Comparison of ENCODE assay signal across 1 cellular context in the genomic region with DNA sequence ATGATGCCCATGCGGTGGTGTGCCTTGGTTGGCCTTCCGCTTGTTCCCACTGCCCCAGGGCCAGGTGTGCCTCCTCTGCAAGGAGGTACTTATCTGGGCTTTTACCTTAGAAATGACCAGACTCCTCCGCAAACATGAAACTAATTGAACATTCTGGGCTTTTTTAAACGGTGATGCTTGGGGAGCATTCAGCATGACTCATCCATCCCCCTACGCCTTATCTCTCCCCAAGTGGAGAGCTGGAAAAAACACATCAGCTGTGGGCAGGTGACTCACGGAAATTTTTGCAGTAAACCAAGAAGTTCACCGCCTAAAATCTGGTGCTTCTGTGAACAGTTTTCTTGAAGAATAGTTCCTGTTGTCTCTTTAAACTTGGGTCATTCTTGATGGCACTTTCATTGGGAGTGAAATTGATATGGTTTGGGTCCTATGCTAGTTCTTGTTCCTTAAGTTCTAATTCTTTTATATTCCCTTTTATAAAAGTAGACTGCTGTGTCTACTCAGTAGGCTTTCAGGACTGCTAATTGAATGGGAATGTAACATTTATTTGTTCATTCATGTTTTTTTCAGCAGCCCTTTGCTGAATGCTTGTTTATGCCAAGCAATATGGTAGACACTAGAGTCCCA.
TF ChIP-seq lines count a peak whose summit lies in the region.

No MANE protein-coding gene starts in this region.

TF ChIP-seq in K562, 482 proteins besides CTCF, POLR2A, EP300 and RAD21 (continued from another document and continues in another):
- TF ChIP-seq, protein P1, sequence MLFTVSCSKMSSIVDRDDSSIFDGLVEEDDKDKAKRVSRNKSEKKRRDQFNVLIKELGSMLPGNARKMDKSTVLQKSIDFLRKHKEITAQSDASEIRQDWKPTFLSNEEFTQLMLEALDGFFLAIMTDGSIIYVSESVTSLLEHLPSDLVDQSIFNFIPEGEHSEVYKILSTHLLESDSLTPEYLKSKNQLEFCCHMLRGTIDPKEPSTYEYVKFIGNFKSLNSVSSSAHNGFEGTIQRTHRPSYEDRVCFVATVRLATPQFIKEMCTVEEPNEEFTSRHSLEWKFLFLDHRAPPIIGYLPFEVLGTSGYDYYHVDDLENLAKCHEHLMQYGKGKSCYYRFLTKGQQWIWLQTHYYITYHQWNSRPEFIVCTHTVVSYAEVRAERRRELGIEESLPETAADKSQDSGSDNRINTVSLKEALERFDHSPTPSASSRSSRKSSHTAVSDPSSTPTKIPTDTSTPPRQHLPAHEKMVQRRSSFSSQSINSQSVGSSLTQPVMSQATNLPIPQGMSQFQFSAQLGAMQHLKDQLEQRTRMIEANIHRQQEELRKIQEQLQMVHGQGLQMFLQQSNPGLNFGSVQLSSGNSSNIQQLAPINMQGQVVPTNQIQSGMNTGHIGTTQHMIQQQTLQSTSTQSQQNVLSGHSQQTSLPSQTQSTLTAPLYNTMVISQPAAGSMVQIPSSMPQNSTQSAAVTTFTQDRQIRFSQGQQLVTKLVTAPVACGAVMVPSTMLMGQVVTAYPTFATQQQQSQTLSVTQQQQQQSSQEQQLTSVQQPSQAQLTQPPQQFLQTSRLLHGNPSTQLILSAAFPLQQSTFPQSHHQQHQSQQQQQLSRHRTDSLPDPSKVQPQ (CRISPR knock-in tag; IDR thresholded peaks at IDR 0.05; ENCODE audit: borderline replicate concordance): no peak
- TF ChIP-seq DNMT1 (IDR thresholded peaks at IDR 0.05): no peak
- TF ChIP-seq BDP1 (IDR thresholded peaks at IDR 0.05; ENCODE audit: insufficient read depth, insufficient read length): no peak
- TF ChIP-seq, protein P2, sequence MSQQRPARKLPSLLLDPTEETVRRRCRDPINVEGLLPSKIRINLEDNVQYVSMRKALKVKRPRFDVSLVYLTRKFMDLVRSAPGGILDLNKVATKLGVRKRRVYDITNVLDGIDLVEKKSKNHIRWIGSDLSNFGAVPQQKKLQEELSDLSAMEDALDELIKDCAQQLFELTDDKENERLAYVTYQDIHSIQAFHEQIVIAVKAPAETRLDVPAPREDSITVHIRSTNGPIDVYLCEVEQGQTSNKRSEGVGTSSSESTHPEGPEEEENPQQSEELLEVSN (IDR thresholded peaks at IDR 0.05; ENCODE audit: borderline replicate concordance in 1 of 2, extremely low read depth in 1 of 2, insufficient read depth in 1 of 2, insufficient read length in 1 of 2, low read depth in 1 of 2, low read length in 1 of 2, poor library complexity in 1 of 2, severe bottlenecking in 1 of 2): no peak
- TF ChIP-seq ZNF224 (CRISPR knock-in tag; IDR thresholded peaks at IDR 0.05): no peak
- TF ChIP-seq, protein P3, sequence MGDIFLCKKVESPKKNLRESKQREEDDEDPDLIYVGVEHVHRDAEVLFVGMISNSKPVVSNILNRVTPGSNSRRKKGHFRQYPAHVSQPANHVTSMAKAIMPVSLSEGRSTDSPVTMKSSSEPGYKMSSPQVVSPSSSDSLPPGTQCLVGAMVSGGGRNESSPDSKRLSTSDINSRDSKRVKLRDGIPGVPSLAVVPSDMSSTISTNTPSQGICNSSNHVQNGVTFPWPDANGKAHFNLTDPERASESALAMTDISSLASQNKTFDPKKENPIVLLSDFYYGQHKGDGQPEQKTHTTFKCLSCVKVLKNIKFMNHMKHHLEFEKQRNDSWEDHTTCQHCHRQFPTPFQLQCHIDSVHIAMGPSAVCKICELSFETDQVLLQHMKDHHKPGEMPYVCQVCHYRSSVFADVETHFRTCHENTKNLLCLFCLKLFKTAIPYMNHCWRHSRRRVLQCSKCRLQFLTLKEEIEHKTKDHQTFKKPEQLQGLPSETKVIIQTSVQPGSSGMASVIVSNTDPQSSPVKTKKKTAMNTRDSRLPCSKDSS (IDR thresholded peaks at IDR 0.05; ENCODE audit: low read depth, partially characterized antibody): no peak
- TF ChIP-seq, protein P4, sequence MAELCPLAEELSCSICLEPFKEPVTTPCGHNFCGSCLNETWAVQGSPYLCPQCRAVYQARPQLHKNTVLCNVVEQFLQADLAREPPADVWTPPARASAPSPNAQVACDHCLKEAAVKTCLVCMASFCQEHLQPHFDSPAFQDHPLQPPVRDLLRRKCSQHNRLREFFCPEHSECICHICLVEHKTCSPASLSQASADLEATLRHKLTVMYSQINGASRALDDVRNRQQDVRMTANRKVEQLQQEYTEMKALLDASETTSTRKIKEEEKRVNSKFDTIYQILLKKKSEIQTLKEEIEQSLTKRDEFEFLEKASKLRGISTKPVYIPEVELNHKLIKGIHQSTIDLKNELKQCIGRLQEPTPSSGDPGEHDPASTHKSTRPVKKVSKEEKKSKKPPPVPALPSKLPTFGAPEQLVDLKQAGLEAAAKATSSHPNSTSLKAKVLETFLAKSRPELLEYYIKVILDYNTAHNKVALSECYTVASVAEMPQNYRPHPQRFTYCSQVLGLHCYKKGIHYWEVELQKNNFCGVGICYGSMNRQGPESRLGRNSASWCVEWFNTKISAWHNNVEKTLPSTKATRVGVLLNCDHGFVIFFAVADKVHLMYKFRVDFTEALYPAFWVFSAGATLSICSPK (IDR thresholded peaks at IDR 0.05; ENCODE audit: borderline replicate concordance): no peak
- TF ChIP-seq SAP30 (IDR thresholded peaks at IDR 0.05; ENCODE audit: borderline replicate concordance, insufficient read depth, low read depth, low read length, poor library complexity, severe bottlenecking): no peak
- no peak for TF ChIP-seq NR2C1 (IDR thresholded peaks at IDR 0.05)
- no peak for TF ChIP-seq NR2C1 (tag; IDR thresholded peaks at IDR 0.05)
- TF ChIP-seq NBN (IDR thresholded peaks at IDR 0.05; ENCODE audit: low read depth): no peak
- peak in 1 of 2 experiments; percentile 92; a peak in 2 of 4 replicates for TF ChIP-seq RCOR1 (IDR thresholded peaks at IDR 0.05; ENCODE audit: borderline replicate concordance in 1 of 2, low read depth in 2 of 2, low read length in 2 of 2)
- TF ChIP-seq, protein P5, sequence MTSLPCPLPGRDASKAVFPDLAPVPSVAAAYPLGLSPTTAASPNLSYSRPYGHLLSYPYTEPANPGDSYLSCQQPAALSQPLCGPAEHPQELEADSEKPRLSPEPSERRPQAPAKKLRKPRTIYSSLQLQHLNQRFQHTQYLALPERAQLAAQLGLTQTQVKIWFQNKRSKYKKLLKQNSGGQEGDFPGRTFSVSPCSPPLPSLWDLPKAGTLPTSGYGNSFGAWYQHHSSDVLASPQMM (CRISPR knock-in tag; IDR thresholded peaks at IDR 0.05): no peak
- TF ChIP-seq HNRNPK (IDR thresholded peaks at IDR 0.05; ENCODE audit: low read depth, low read length, poor library complexity, severe bottlenecking): no peak
- TF ChIP-seq, protein P6, sequence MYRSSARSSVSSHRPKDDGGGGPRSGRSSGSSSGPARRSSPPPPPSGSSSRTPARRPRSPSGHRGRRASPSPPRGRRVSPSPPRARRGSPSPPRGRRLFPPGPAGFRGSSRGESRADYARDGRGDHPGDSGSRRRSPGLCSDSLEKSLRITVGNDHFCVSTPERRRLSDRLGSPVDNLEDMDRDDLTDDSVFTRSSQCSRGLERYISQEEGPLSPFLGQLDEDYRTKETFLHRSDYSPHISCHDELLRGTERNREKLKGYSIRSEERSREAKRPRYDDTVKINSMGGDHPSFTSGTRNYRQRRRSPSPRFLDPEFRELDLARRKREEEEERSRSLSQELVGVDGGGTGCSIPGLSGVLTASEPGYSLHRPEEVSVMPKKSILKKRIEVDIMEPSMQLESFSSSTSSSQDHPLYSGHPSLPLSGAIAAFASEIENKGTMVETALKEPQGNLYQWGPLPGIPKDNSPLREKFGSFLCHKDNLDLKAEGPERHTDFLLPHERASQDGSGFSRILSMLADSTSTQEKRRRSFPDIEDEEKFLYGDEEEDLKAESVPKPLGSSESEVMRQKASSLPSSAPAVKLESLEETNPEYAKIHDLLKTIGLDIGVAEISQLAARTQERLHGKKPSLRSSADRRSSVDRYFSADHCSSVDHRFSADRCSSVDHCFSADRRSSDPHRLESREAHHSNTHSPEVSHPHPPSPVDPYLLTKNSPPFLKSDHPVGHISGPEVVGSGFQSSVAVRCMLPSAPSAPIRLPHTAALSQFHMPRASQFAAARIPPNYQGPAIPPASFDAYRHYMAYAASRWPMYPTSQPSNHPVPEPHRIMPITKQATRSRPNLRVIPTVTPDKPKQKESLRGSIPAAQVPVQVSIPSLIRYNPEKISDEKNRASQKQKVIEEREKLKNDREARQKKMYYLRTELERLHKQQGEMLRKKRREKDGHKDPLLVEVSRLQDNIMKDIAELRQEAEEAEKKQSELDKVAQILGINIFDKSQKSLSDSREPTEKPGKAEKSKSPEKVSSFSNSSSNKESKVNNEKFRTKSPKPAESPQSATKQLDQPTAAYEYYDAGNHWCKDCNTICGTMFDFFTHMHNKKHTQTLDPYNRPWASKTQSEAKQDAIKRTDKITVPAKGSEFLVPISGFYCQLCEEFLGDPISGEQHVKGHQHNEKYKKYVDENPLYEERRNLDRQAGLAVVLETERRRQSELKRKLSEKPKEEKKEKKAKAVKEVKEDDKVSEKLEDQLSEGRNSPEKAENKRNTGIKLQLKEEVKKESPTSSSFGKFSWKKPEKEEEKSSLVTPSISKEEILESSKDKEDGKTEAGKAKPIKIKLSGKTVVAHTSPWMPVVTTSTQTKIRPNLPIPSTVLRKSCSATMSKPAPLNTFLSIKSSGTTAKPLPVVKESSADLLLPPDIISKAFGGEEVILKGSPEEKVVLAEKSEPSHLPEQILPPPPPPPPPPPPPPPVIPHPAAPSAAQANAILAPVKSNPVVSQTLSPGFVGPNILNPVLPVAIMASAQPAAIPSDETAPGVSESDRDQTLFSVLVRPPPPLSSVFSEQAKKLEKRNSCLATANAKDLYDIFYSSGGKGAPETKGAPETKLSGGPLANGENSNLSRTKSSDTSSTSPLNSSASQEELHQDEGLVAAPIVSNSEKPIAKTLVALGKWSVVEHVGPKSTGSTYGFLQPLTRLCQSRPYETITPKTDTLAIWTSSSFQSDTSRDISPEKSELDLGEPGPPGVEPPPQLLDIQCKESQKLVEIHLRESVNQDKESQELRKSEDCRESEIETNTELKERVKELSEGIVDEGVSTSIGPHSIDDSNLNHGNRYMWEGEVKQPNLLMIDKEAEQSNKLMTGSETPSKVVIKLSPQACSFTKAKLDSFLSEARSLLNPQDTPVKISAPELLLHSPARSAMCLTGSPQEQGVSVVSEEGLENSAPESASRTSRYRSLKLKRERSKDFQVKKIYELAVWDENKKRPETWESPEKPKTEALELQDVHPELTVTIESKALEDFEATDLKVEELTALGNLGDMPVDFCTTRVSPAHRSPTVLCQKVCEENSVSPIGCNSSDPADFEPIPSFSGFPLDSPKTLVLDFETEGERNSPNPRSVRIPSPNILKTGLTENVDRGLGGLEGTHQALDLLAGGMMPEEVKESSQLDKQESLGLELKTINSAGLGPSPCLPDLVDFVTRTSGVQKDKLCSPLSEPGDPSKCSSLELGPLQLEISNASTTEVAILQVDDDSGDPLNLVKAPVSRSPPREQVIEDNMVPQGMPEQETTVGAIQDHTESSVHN (IDR thresholded peaks at IDR 0.05; ENCODE audit: borderline replicate concordance in 1 of 2, low read depth in 1 of 2): peak in 1 of 2 experiments; percentile 79; a peak in 2 of 4 replicates
- no peak for TF ChIP-seq KLF13 (tag; IDR thresholded peaks at IDR 0.05; ENCODE audit: borderline replicate concordance, low read depth)
- TF ChIP-seq PCBP1 (IDR thresholded peaks at IDR 0.05; ENCODE audit: low read depth, low read length, poor library complexity, severe bottlenecking): no peak
- TF ChIP-seq MAFG (tag; conservative IDR thresholded peaks at IDR 0.05): 0 out of 2 replicates have a peak, but pooled peaks have one; percentile 18
- TF ChIP-seq, protein P7, sequence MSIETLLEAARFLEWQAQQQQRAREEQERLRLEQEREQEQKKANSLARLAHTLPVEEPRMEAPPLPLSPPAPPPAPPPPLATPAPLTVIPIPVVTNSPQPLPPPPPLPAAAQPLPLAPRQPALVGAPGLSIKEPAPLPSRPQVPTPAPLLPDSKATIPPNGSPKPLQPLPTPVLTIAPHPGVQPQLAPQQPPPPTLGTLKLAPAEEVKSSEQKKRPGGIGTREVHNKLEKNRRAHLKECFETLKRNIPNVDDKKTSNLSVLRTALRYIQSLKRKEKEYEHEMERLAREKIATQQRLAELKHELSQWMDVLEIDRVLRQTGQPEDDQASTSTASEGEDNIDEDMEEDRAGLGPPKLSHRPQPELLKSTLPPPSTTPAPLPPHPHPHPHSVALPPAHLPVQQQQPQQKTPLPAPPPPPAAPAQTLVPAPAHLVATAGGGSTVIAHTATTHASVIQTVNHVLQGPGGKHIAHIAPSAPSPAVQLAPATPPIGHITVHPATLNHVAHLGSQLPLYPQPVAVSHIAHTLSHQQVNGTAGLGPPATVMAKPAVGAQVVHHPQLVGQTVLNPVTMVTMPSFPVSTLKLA (conservative IDR thresholded peaks at IDR 0.05): peak in 1 of 2 experiments; percentile 33; a peak in 1 of 4 replicates
- peak; percentile 67; the same call in 1 of the 2 replicates for TF ChIP-seq NFE2 (IDR thresholded peaks at IDR 0.05; ENCODE audit: low read depth)
- TF ChIP-seq, protein P8, sequence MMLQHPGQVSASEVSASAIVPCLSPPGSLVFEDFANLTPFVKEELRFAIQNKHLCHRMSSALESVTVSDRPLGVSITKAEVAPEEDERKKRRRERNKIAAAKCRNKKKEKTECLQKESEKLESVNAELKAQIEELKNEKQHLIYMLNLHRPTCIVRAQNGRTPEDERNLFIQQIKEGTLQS (IDR thresholded peaks at IDR 0.05): peak; percentile 99
- TF ChIP-seq, protein P8 (CRISPR knock-in tag; conservative IDR thresholded peaks at IDR 0.05): peak; percentile 98
- TF ChIP-seq GTF2E2 (tag; IDR thresholded peaks at IDR 0.05): 0 out of 2 replicates have a peak, but pooled peaks have one; percentile 44
- TF ChIP-seq ZBTB1 (CRISPR knock-in tag; IDR thresholded peaks at IDR 0.05; ENCODE audit: borderline replicate concordance, low read depth): no peak
- TF ChIP-seq, protein P9, sequence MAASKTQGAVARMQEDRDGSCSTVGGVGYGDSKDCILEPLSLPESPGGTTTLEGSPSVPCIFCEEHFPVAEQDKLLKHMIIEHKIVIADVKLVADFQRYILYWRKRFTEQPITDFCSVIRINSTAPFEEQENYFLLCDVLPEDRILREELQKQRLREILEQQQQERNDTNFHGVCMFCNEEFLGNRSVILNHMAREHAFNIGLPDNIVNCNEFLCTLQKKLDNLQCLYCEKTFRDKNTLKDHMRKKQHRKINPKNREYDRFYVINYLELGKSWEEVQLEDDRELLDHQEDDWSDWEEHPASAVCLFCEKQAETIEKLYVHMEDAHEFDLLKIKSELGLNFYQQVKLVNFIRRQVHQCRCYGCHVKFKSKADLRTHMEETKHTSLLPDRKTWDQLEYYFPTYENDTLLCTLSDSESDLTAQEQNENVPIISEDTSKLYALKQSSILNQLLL (CRISPR knock-in tag; IDR thresholded peaks at IDR 0.05; ENCODE audit: borderline replicate concordance): no peak
- peak; percentile 57; the same call in 1 of the 2 replicates for TF ChIP-seq GATAD2A (IDR thresholded peaks at IDR 0.05)
- no peak for TF ChIP-seq POLR3A (IDR thresholded peaks at IDR 0.05; ENCODE audit: borderline replicate concordance, extremely low read depth, insufficient read depth, insufficient read length)
